Comparison of ENCODE assay signal across 20 cellular contexts in the genomic region with DNA sequence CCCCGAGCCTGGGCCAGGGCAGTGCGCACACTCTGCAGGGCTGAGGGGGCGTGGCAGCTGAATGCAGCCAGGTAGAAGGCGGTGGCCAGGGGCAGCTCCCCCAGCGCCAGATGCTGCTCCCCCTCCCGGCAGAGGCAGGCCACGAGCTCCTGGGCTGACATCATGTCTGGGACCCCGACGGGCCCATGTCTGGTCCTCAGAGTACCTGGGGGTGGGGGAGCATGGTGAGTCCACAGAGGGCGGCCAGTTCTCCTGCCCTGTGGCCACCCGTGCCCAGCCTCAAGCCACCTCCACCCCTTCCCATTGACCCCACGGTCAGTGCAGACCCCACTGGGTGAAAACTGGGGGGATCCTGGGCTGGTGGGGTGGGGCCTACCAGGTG.
"Had no signal": no experiment of that assay in that cellular context is flagged by ENCODE, and none has a peak within 500 bp of the region (broad histone marks: within the 10 kb centered on the region; RNA-seq: fewer than 3 reads in every experiment).

No MANE protein-coding gene starts in this region.

- H3K36me3 Mint-ChIP-seq: brain, memory B cell, naive B cell had no signal

- DNase-seq: activated CD4-positive, alpha-beta T cell treated with anti-CD3 and anti-CD28 coated beads, Interleukin-2, amount 50 U/mL, for 1 hour; activated CD8-positive, alpha-beta T cell treated with anti-CD3 and anti-CD28 coated beads, Interleukin-2, amount 10 ng/mL, durations not matched to agents 7 days and 5 days; activated naive CD4-positive, alpha-beta T cell treated with Interleukin-2 at 50 U/mL for 16 hours; activated T-cell treated with anti-CD3 and anti-CD28 coated beads, Interleukin-2, amount 50 U/mL, for 24 hours; amygdala; caudate nucleus; effector CD4-positive, alpha-beta T cell; foreskin keratinocyte; hippocampal formation; naive B cell; occipital lobe; stimulated activated CD4-positive, alpha-beta T cell treated with anti-CD3 and anti-CD28 coated beads, Interleukin-4, amount 100 ng/mL, for 4 hours; stimulated activated naive CD8-positive, alpha-beta T cell treated with anti-CD3 and anti-CD28 coated beads, Interleukin-15, Interleukin-2, amounts not matched to agents 100 U/mL and 50 U/mL, for 24 hours; thyroid gland had no signal

- H3K9me3 ChIP-seq: thyroid gland had no signal

- H3K27me3 ChIP-seq: foreskin keratinocyte, thyroid gland had no signal

- H3K4me3 ChIP-seq: thyroid gland had no signal

- H3K4me1 ChIP-seq: foreskin keratinocyte had no signal

- FAIRE-seq: endometrium had no signal

- H3K4me1 Mint-ChIP-seq: activated T-helper 17 cell treated with anti-CD3 and anti-CD28 coated beads, Interleukin-2, amount 50 U/mL, for 72 hours; brain had no signal

- H3K27ac Mint-ChIP-seq: activated T-cell treated with anti-CD3 and anti-CD28 coated beads, Interleukin-2, amount 50 U/mL, for 24 hours; activated T-helper 17 cell treated with anti-CD3 and anti-CD28 coated beads, Interleukin-2, amount 50 U/mL, for 72 hours; brain; dendritic cell treated with granulocyte-macrophage colony-stimulating factor and Interleukin-4, amounts not matched to agents 40 ng/mL and 50 ng/mL, for 4 days; memory B cell; naive B cell; T-helper 17 cell had no signal

- H3K36me3 ChIP-seq: thyroid gland had no signal

- H3K9me3 Mint-ChIP-seq: activated T-helper 17 cell treated with anti-CD3 and anti-CD28 coated beads, Interleukin-2, amount 50 U/mL, for 72 hours; dendritic cell treated with granulocyte-macrophage colony-stimulating factor and Interleukin-4, amounts not matched to agents 40 ng/mL and 50 ng/mL, for 4 days; memory B cell had no signal

- H3K4me3 Mint-ChIP-seq: activated CD8-positive, alpha-beta T cell treated with anti-CD3 and anti-CD28 coated beads, Interleukin-2, amount 10 ng/mL, durations not matched to agents 7 days and 5 days; activated T-cell treated with anti-CD3 and anti-CD28 coated beads, Interleukin-2, amount 50 U/mL, for 24 hours; activated T-helper 17 cell treated with anti-CD3 and anti-CD28 coated beads, Interleukin-2, amount 50 U/mL, for 72 hours; brain; dendritic cell treated with granulocyte-macrophage colony-stimulating factor and Interleukin-4, amounts not matched to agents 40 ng/mL and 50 ng/mL, for 4 days; memory B cell; naive B cell; T-helper 17 cell had no signal

- H3K27ac ChIP-seq: foreskin keratinocyte, thyroid gland had no signal

- ATAC-seq: foreskin keratinocyte had no signal
